In the genomic region with DNA sequence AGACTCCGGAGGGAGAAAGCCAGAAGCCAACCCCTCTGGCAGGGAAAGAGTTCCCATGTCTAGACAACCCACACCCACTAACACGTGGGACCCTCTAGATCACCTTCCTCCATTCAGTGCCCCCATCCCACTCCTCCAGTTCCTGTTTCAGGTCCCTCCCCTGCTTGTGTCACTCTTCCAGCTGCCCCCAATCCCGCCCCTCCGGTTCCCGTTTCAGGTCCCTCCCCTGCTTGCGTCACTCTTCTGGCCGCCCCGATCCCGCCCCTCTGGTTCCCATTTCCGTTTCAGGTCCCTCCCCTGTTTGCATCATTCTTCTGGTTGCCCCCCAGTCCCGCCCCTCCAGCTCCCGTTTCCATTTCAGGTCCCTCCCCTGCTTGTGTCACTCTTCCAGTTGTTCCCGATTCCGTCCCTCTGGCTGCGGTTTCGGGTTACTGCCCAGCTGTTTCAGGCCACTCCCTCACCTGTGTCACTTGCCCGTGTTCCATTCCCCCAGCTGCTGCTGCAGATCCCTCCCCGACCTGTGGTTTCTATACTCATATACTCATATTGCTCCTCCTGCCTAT, we compare ENCODE assay signal across 8 cellular contexts.
DNase-seq lines count a peak whose midpoint lies in the region; ATAC-seq and TF ChIP-seq lines count a peak whose summit lies in the region.

No MANE protein-coding gene starts in this region.

- peak overlapping the region; percentile 48 for H3K4me3 ChIP-seq in CD8-positive, alpha-beta memory T cell (ENCODE audit: low read length)
- peak overlapping the region; percentile 52 for H3K4me3 ChIP-seq in LNCaP clone FGC (ENCODE audit: low read depth, low read length)
- H3K4me3 ChIP-seq in RWPE2 (ENCODE audit: severe bottlenecking) = peak overlapping the region; percentile 23
- peak overlapping the region; percentile 30 to 50 for H3K4me3 ChIP-seq in gastroesophageal sphincter

- POLR2A ChIA-PET in CD8-positive, alpha-beta memory T cell (lab: Charles Lee) = no interaction called here

- TF ChIP-seq EP300 in gastroesophageal sphincter (IDR thresholded peaks at IDR 0.05) = no peak

- no peaks in the 10 kb centered on the region for H3K27me3 ChIP-seq in CD8-positive, alpha-beta memory T cell (ENCODE audit: insufficient read depth, low read length, poor library complexity, severe bottlenecking)
- H3K27me3 ChIP-seq in RWPE2 (ENCODE audit: insufficient read depth, poor library complexity, severe bottlenecking) = no peaks in the 10 kb centered on the region
- H3K27me3 ChIP-seq in gastroesophageal sphincter = no peaks in the 10 kb centered on the region

- H3K4me1 Mint-ChIP-seq in CD8-positive, alpha-beta memory T cell = peaks cover 7 to 15% (median 10%) of the 10 kb centered on the region in 3 donors
- peaks cover 5% of the 10 kb centered on the region for H3K4me1 Mint-ChIP-seq in activated naive CD4-positive, alpha-beta T cell treated with anti-CD3 and anti-CD28 coated beads, Interleukin-2, amount 10 ng/mL, durations not matched to agents 7 days and 5 days

- CTCF ChIA-PET in CD8-positive, alpha-beta memory T cell (lab: Charles Lee) = interaction anchor here (1.5 kb wide), 1 partner anchor 11 kb away, joined by 5 read pairs; no protein-coding TSS in a partner anchor
- CTCF ChIA-PET in activated naive CD4-positive, alpha-beta T cell treated with anti-CD3 and anti-CD28 coated beads, Interleukin-2, amount 10 ng/mL, durations not matched to agents 7 days and 5 days (lab: Charles Lee) = interaction anchor here (0.6 kb wide), 1 partner anchor 113 kb away, joined by 3 read pairs; no protein-coding TSS in a partner anchor

- H3K9me3 ChIP-seq in CD8-positive, alpha-beta memory T cell (ENCODE audit: low read length) = no peaks in the 10 kb centered on the region
- no peaks in the 10 kb centered on the region for H3K9me3 ChIP-seq in RWPE2 (ENCODE audit: severe bottlenecking)
- H3K9me3 ChIP-seq in gastroesophageal sphincter = no peaks in the 10 kb centered on the region

- peaks cover 6 to 16% of the 10 kb centered on the region in 2 donors for H3K27me3 Mint-ChIP-seq in CD8-positive, alpha-beta memory T cell
- H3K27me3 Mint-ChIP-seq in activated naive CD4-positive, alpha-beta T cell treated with anti-CD3 and anti-CD28 coated beads, Interleukin-2, amount 10 ng/mL, durations not matched to agents 7 days and 5 days = peaks cover 16% of the 10 kb centered on the region

- no peak overlapping the region for H3K27ac ChIP-seq in CD8-positive, alpha-beta memory T cell (ENCODE audit: low read depth, low read length)
- H3K27ac ChIP-seq in RWPE2 (ENCODE audit: poor library complexity, severe bottlenecking) (peak overlapping the region; percentile 53), gastroesophageal sphincter (peak overlapping the region; percentile 27 to 80 (median 53)), substantia nigra (ENCODE audit: low read depth, low read length, poor library complexity, severe bottlenecking) (no peak overlapping the region)

- H3K9me3 Mint-ChIP-seq in CD8-positive, alpha-beta memory T cell = no peaks in the 10 kb centered on the region
- no peaks in the 10 kb centered on the region for H3K9me3 Mint-ChIP-seq in activated naive CD4-positive, alpha-beta T cell treated with anti-CD3 and anti-CD28 coated beads, Interleukin-2, amount 10 ng/mL, durations not matched to agents 7 days and 5 days

- WGBS in gastroesophageal sphincter (ENCODE audit: low coverage in 1 of 2), 2 donors = 18 to 31% methylated on average over 13 to 18 of the region's 18 CpGs

- no peak for TF ChIP-seq POLR2A in gastroesophageal sphincter (IDR thresholded peaks at IDR 0.05)

- ATAC-seq in GM21529 (IDR thresholded peaks at IDR 0.05; ENCODE audit: unreplicated experiment) (peak; percentile 87), RWPE2 (ENCODE audit: low read depth) (peak; percentile 90), gastroesophageal sphincter (peak; percentile 97)

- H3K4me3 Mint-ChIP-seq in CD8-positive, alpha-beta memory T cell = peak overlapping the region; percentile 79 to 95 (median 90)
- peak overlapping the region; percentile 63 for H3K4me3 Mint-ChIP-seq in activated naive CD4-positive, alpha-beta T cell treated with anti-CD3 and anti-CD28 coated beads, Interleukin-2, amount 10 ng/mL, durations not matched to agents 7 days and 5 days

- no peak for TF ChIP-seq CTCF in LNCaP clone FGC (IDR thresholded peaks at IDR 0.05; ENCODE audit: control insufficient read depth, extremely low read depth, insufficient read depth)
- no peak for TF ChIP-seq CTCF in RWPE2 (IDR thresholded peaks at IDR 0.05; ENCODE audit: poor library complexity, severe bottlenecking)
- peak in 3 of 4 experiments; percentile 7 to 50 (median 36) for TF ChIP-seq CTCF in gastroesophageal sphincter (IDR thresholded peaks at IDR 0.05)

- no peaks in the 10 kb centered on the region for H3K36me3 ChIP-seq in CD8-positive, alpha-beta memory T cell (ENCODE audit: insufficient read depth, low read length)
- H3K36me3 ChIP-seq in RWPE2 (ENCODE audit: low read depth) = no peaks in the 10 kb centered on the region
- no peaks in the 10 kb centered on the region for H3K36me3 ChIP-seq in gastroesophageal sphincter

- no peaks in the 10 kb centered on the region for H3K36me3 Mint-ChIP-seq in CD8-positive, alpha-beta memory T cell
- H3K36me3 Mint-ChIP-seq in activated naive CD4-positive, alpha-beta T cell treated with anti-CD3 and anti-CD28 coated beads, Interleukin-2, amount 10 ng/mL, durations not matched to agents 7 days and 5 days = no peaks in the 10 kb centered on the region

- DNase-seq in CD8-positive, alpha-beta memory T cell = peak; percentile 49 to 79 (median 65)
- peak; percentile 90 for DNase-seq in LNCaP clone FGC (ENCODE audit: low read depth)
- peak; percentile 90 for DNase-seq in RWPE2 (ENCODE audit: low spot score)
- DNase-seq in activated naive CD4-positive, alpha-beta T cell treated with anti-CD3 and anti-CD28 coated beads, Interleukin-2, amount 10 ng/mL, durations not matched to agents 7 days and 5 days = peak; percentile 56
- peak in 55 of 56 donors; percentile 0 to 93 (median 62) for DNase-seq in nucleus accumbens (lab: John Stamatoyannopoulos, UW)
- DNase-seq in substantia nigra (lab: John Stamatoyannopoulos, UW) = peak in 48 of 49 donors; percentile 2 to 94 (median 58)

- peak overlapping the region in 6 of 8 donors; percentile 83 to 95 (median 93) for H3K27ac Mint-ChIP-seq in CD8-positive, alpha-beta memory T cell
- peak overlapping the region; percentile 82 for H3K27ac Mint-ChIP-seq in activated naive CD4-positive, alpha-beta T cell treated with anti-CD3 and anti-CD28 coated beads, Interleukin-2, amount 10 ng/mL, durations not matched to agents 7 days and 5 days

- H3K4me1 ChIP-seq in CD8-positive, alpha-beta memory T cell (ENCODE audit: insufficient read depth, low read length) = peaks cover 5% of the 10 kb centered on the region
- H3K4me1 ChIP-seq in RWPE2 (ENCODE audit: insufficient read depth, poor library complexity, severe bottlenecking) (peaks cover 11% of the 10 kb centered on the region), gastroesophageal sphincter (no peaks in the 10 kb centered on the region)

Comparison
In these comparisons a context has a peak if more than half of its experiments do, and no peak if none do; other contexts are left out.
1. H3K27ac ChIP-seq: peak in RWPE2 (single experiment) and gastroesophageal sphincter (4 of 4); none in CD8-positive, alpha-beta memory T cell (single experiment) and substantia nigra (single experiment).
2. CTCF ChIP-seq: peak in gastroesophageal sphincter (3 of 4); none in LNCaP clone FGC (single experiment) and RWPE2 (single experiment).
3. Peak in every context shown above with its lines, with median percentiles within 50 percentile points of each other: DNase-seq, H3K4me3 ChIP-seq and ATAC-seq.